In genomic region chr7:141071855-141072547, GRCh38 we compare ENCODE assay signal across 8 cellular contexts. TPM values are rescaled to one million over a fixed set of nuclear protein-coding genes. Genes with fewer than 3 reads are reported as not detected.
A peak's percentile ranks its signal among the peaks of the same experiment; 100 is the strongest.
DNase-seq lines count a peak whose midpoint lies in the region; ATAC-seq and TF ChIP-seq lines count a peak whose summit lies in the region.

No MANE protein-coding gene starts in this region.

- no peak overlapping the region for H3K27ac Mint-ChIP-seq in natural killer cell treated with Interleukin-12 subunit alpha and Interleukin-12 subunit beta and Interleukin-15 and Interleukin-18, amount 100 ng/mL, for 72 hours

- H3K4me3 Mint-ChIP-seq in natural killer cell treated with Interleukin-12 subunit alpha and Interleukin-12 subunit beta and Interleukin-15 and Interleukin-18, amount 100 ng/mL, for 72 hours = peak overlapping the region; percentile 82

- peak overlapping the region; percentile 55 for H3K4me3 ChIP-seq in choroid plexus epithelial cell (ENCODE audit: low read depth, low read length)

- TF ChIP-seq CTCF in choroid plexus epithelial cell (conservative IDR thresholded peaks at IDR 0.05; ENCODE audit: low read depth, low read length) = no peak

- H3K27me3 Mint-ChIP-seq in natural killer cell treated with Interleukin-12 subunit alpha and Interleukin-12 subunit beta and Interleukin-15 and Interleukin-18, amount 100 ng/mL, for 72 hours = peaks cover 38 to 46% of the 10 kb centered on the region in 2 donors

- peak; percentile 72 to 85 (median 77) for DNase-seq in NCI-H1417 (lab: John Stamatoyannopoulos, UW)
- DNase-seq in NCI-H1417 treated with DMSO at 0.1 percent for 48 hours (lab: John Stamatoyannopoulos, UW) = no peak
- DNase-seq in NCI-H2171 treated with DMSO at 0.1 percent for 48 hours (lab: John Stamatoyannopoulos, UW) = peak; percentile 69
- no peak for DNase-seq in choroid plexus epithelial cell (ENCODE audit: low read depth)
- no peak for DNase-seq in natural killer cell treated with Interleukin-12 subunit alpha and Interleukin-12 subunit beta and Interleukin-15 and Interleukin-18, amount 100 ng/mL, for 72 hours (ENCODE audit: low spot score)
- no peak for DNase-seq in NCI-H446 treated with DMSO at 0.1 percent for 48 hours (lab: John Stamatoyannopoulos, UW)

- peaks cover 12% of the 10 kb centered on the region for H3K36me3 Mint-ChIP-seq in natural killer cell treated with Interleukin-12 subunit alpha and Interleukin-12 subunit beta and Interleukin-15 and Interleukin-18, amount 100 ng/mL, for 72 hours

- ATAC-seq in natural killer cell treated with Interleukin-12 subunit alpha and Interleukin-12 subunit beta and Interleukin-15 and Interleukin-18, amount 100 ng/mL, for 72 hours = no peak
- ATAC-seq in HG02623 (IDR thresholded peaks at IDR 0.05; ENCODE audit: unreplicated experiment) = no peak
- ATAC-seq in GM18511 (IDR thresholded peaks at IDR 0.05; ENCODE audit: unreplicated experiment) = no peak

- peaks cover 6 to 16% of the 10 kb centered on the region in 2 donors for H3K4me1 Mint-ChIP-seq in natural killer cell treated with Interleukin-12 subunit alpha and Interleukin-12 subunit beta and Interleukin-15 and Interleukin-18, amount 100 ng/mL, for 72 hours (ENCODE audit: low read depth in 2 of 2)

- H3K9me3 Mint-ChIP-seq in natural killer cell treated with Interleukin-12 subunit alpha and Interleukin-12 subunit beta and Interleukin-15 and Interleukin-18, amount 100 ng/mL, for 72 hours = no peaks in the 10 kb centered on the region

RNA-seq across cellular contexts. Expression of gene TMEM178B, which starts 1.9 kb away (rescaled TPM):
- 1 to 10 TPM; 8.2 to 9.0 TPM for total RNA-seq in natural killer cell treated with Interleukin-12 subunit alpha and Interleukin-12 subunit beta and Interleukin-15 and Interleukin-18, amount 100 ng/mL, for 72 hours

RNA-seq across cellular contexts. Expression of gene MRPS33, which starts 57.2 kb away (rescaled TPM):
- total RNA-seq in natural killer cell treated with Interleukin-12 subunit alpha and Interleukin-12 subunit beta and Interleukin-15 and Interleukin-18, amount 100 ng/mL, for 72 hours = 10 to 100 TPM; 74.2 to 75.0 TPM

Comparison
In these comparisons a context has a peak if more than half of its experiments do, and no peak if none do; other contexts are left out.
1. DNase-seq: peak in NCI-H1417 (3 of 3) and NCI-H2171 treated with DMSO at 0.1 percent for 48 hours (single experiment); none in NCI-H1417 treated with DMSO at 0.1 percent for 48 hours (single experiment), choroid plexus epithelial cell (single experiment), natural killer cell treated with Interleukin-12 subunit alpha and Interleukin-12 subunit beta and Interleukin-15 and Interleukin-18, amount 100 ng/mL, for 72 hours (single experiment) and NCI-H446 treated with DMSO at 0.1 percent for 48 hours (single experiment).